17 cellular contexts compared by ENCODE assay signal in the genomic region with DNA sequence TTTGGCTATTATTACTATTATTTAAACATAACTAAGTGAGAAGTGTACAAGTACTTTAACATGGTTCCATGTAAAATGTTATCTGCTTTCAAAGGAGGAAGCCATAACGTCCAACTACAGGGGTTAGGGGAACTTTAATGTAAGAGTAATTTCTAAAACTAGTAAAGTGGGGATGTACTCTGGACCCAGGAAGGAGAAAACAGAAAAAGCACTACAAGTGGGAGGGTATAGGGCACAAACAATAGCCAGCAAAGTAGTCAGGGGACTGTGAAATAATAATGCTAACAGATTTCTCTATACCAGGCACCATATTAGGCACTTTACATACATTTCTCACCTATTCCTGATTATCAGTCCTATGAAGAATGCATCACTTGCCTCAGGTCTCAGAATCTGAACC. TPM values are rescaled to one million over a fixed set of nuclear protein-coding genes. Genes with fewer than 3 reads are reported as not detected.
A peak's percentile ranks its signal among the peaks of the same experiment; 100 is the strongest.
DNase-seq lines count a peak whose midpoint lies in the region; ATAC-seq and TF ChIP-seq lines count a peak whose summit lies in the region.
"Had no signal": no experiment of that assay in that cellular context is flagged by ENCODE, and none has a peak within 500 bp of the region (broad histone marks: within the 10 kb centered on the region; RNA-seq: fewer than 3 reads in every experiment).

No MANE protein-coding gene starts in this region.

- H4K12ac ChIP-seq in trophoblast cell (ENCODE audit: low read depth, low read length) = no peak overlapping the region

- no peak overlapping the region for H3K4me2 ChIP-seq in trophoblast cell (ENCODE audit: low read length)
- H3K4me2 ChIP-seq: A549 had no signal

- H3K36me3 ChIP-seq in heart left ventricle = no peaks in the 10 kb centered on the region
- H3K36me3 ChIP-seq in trophoblast cell (ENCODE audit: control insufficient read depth in 1 of 2, insufficient read depth in 2 of 2, low read length in 2 of 2) = no peaks in the 10 kb centered on the region
- H3K36me3 ChIP-seq: BE2C had no signal

- H3K79me1 ChIP-seq in trophoblast cell (ENCODE audit: low read length) = no peaks in the 10 kb centered on the region

- no peak overlapping the region for H3K4ac ChIP-seq in trophoblast cell (ENCODE audit: low read depth, low read length)

- H3K27ac ChIP-seq in right cardiac atrium (ENCODE audit: low read length) (peak overlapping the region; percentile 62), heart left ventricle (peak overlapping the region in 4 of 12 donors; percentile 9 to 89 (median 67)), dorsolateral prefrontal cortex (peak overlapping the region in 37 of 59 donors; percentile 16 to 97 (median 89)), substantia nigra (ENCODE audit: low read depth, low read length, poor library complexity, severe bottlenecking) (peak overlapping the region; percentile 27), trophoblast cell (ENCODE audit: low read depth, low read length) (no peak overlapping the region)
- H3K27ac ChIP-seq: A549, C4-2B, GM23248 had no signal

- no peak overlapping the region for H2BK120ac ChIP-seq in trophoblast cell (ENCODE audit: insufficient read depth, low read length, poor library complexity)

- intact Hi-C loops in right cardiac atrium (cut with DNase I) (loop anchor here in 1 of 4 donors (10.0 kb wide), 1 partner anchor 45 kb away; no protein-coding TSS in a partner anchor), heart left ventricle (cut with DNase I) (loop anchor here in 4 of 10 donors (2.0 to 5.0 kb wide), 2 partner anchors 17 to 57 kb away; no protein-coding TSS in a partner anchor), dorsolateral prefrontal cortex (cut with DNase I) (loop anchor here in 1 of 2 donors (5.0 kb wide), 1 partner anchor 72 kb away; no protein-coding TSS in a partner anchor), left colon (cut with DNase I, micrococcal nuclease) (no loop called here)

- no peak overlapping the region for H3K14ac ChIP-seq in trophoblast cell (ENCODE audit: low read length)

- no peak overlapping the region for H4K91ac ChIP-seq in trophoblast cell (ENCODE audit: low read depth, low read length)

- ATAC-seq in right cardiac atrium (no peak), heart left ventricle (no peak), left colon (peak; percentile 59)
- ATAC-seq: A549, HCT116 had no signal

- H3K4me1 ChIP-seq in right cardiac atrium (ENCODE audit: control insufficient read depth, insufficient read depth, low read length) = peaks cover 16% of the 10 kb centered on the region
- peaks cover 14 to 75% (median 58%) of the 10 kb centered on the region in 12 donors for H3K4me1 ChIP-seq in heart left ventricle
- H3K4me1 ChIP-seq in trophoblast cell (ENCODE audit: control insufficient read depth in 1 of 2, insufficient read depth in 2 of 2, low read length in 2 of 2) = no peaks in the 10 kb centered on the region
- H3K4me1 ChIP-seq: BE2C had no signal

- H3K9ac ChIP-seq in trophoblast cell (ENCODE audit: low read length) = no peak overlapping the region
- H3K9ac ChIP-seq: GM23248 had no signal

- H3K23ac ChIP-seq in trophoblast cell (ENCODE audit: low read length) = no peak overlapping the region

- no peak for DNase-seq in right cardiac atrium
- DNase-seq in heart left ventricle = no peak
- DNase-seq in dorsolateral prefrontal cortex = no peak
- no peak for DNase-seq in left colon
- DNase-seq in substantia nigra (lab: John Stamatoyannopoulos, UW) = no peak
- no peak for DNase-seq in NCI-H2171 treated with DMSO at 0.1 percent for 48 hours (lab: John Stamatoyannopoulos, UW)
- DNase-seq in trophoblast cell = no peak
- DNase-seq in activated gamma-delta T cell treated with Interleukin-2 at 50 U/mL for 16 hours = no peak
- DNase-seq: BE2C; CD4-positive, alpha-beta memory T cell; DMS79; GM23248 had no signal

- H2BK12ac ChIP-seq in trophoblast cell (ENCODE audit: low read length) = no peak overlapping the region

- TF ChIP-seq CTCF in heart left ventricle (IDR thresholded peaks at IDR 0.05) (no peak), dorsolateral prefrontal cortex (IDR thresholded peaks at IDR 0.05 in 54 of 56, conservative IDR thresholded peaks at IDR 0.05 in 2 of 56; ENCODE audit: low read depth in 1 of 56, partially characterized antibody in 56 of 56) (no peak)

- H3K79me2 ChIP-seq in trophoblast cell (ENCODE audit: control insufficient read depth, insufficient read depth, low read length, poor library complexity) = no peaks in the 10 kb centered on the region

- H3K9me3 ChIP-seq in right cardiac atrium (ENCODE audit: control insufficient read depth, low read length) (no peaks in the 10 kb centered on the region), heart left ventricle (no peaks in the 10 kb centered on the region), trophoblast cell (ENCODE audit: insufficient read depth, low read depth, low read length) (no peaks in the 10 kb centered on the region)
- H3K9me3 ChIP-seq: BE2C had no signal

- no peaks in the 10 kb centered on the region for H3K27me3 ChIP-seq in right cardiac atrium (ENCODE audit: control insufficient read depth, insufficient read depth)
- no peaks in the 10 kb centered on the region for H3K27me3 ChIP-seq in heart left ventricle
- H3K27me3 ChIP-seq in dorsolateral prefrontal cortex = no peaks in the 10 kb centered on the region
- H3K27me3 ChIP-seq in trophoblast cell (ENCODE audit: insufficient read depth, low read length) = no peaks in the 10 kb centered on the region
- H3K27me3 ChIP-seq: BE2C had no signal

- H4K8ac ChIP-seq in trophoblast cell (ENCODE audit: low read depth, low read length) = no peak overlapping the region

- no peak overlapping the region for H2AFZ ChIP-seq in trophoblast cell (ENCODE audit: insufficient read depth, low read length, poor library complexity)
- H2AFZ ChIP-seq: GM23248 had no signal

- 44% methylated on average over 1 of the region's 1 CpG for WGBS in right cardiac atrium
- 29 to 46% (median 38%) methylated on average over 1 of the region's 1 CpG for WGBS in heart left ventricle, 4 donors
- no CpG with 5 or more reads among the region's 1 CpG for WGBS in trophoblast cell (ENCODE audit: extremely low coverage, insufficient coverage, insufficient read length)

- H2BK5ac ChIP-seq in trophoblast cell (ENCODE audit: low read depth, low read length, poor library complexity) = no peak overlapping the region

- H3K4me3 ChIP-seq in right cardiac atrium (ENCODE audit: low read length) (no peak overlapping the region), heart left ventricle (no peak overlapping the region), dorsolateral prefrontal cortex (no peak overlapping the region), trophoblast cell (ENCODE audit: low read depth, low read length) (no peak overlapping the region)
- H3K4me3 ChIP-seq: A549, GM23248 had no signal

- no peak overlapping the region for H3K18ac ChIP-seq in trophoblast cell (ENCODE audit: low read length)

- H2AK5ac ChIP-seq in trophoblast cell (ENCODE audit: low read length) = no peak overlapping the region

- no peak for TF ChIP-seq POLR2A in heart left ventricle (IDR thresholded peaks at IDR 0.05)

RNA-seq across cellular contexts. Expression of gene USP31, which starts 19.6 kb away (rescaled TPM):
- 10 to 100 TPM; 34.3 to 44.0 (median 37.3) TPM for total RNA-seq in right cardiac atrium
- polyA plus RNA-seq in right cardiac atrium = 12.8 TPM
- total RNA-seq in heart left ventricle = 10 to 100 TPM; 19.1 to 49.9 (median 23.8) TPM
- polyA plus RNA-seq in heart left ventricle = 10 to 100 TPM in 1 of 2 donors, 1 to 10 TPM in 1; 9.2 to 48.2 TPM
- 10 to 100 TPM; 41.7 to 92.3 (median 58.4) TPM for total RNA-seq in dorsolateral prefrontal cortex
- total RNA-seq in left colon = 1 to 10 TPM; 5.8 to 7.5 TPM
- polyA plus RNA-seq in trophoblast cell (2013) = 2.9 and 3.4 TPM in 2 replicates

RNA-seq across cellular contexts. Expression of gene SCNN1G, which starts 52.9 kb away (rescaled TPM):
- total RNA-seq in right cardiac atrium (not detected), heart left ventricle (under 1 TPM in 3 of 9 donors, not detected in 6; 0.08 to 0.20 (median 0.16) TPM), dorsolateral prefrontal cortex (1 to 10 TPM in 2 of 120 experiments, under 1 TPM in 105, not detected in 13; 0.13 to 1.1 (median 0.31) TPM), left colon (10 to 100 TPM in 1 of 2 donors, 1 to 10 TPM in 1; 4.9 to 90.3 TPM)
- polyA plus RNA-seq in right cardiac atrium (0.05 TPM), heart left ventricle (under 1 TPM in 1 of 2 donors, not detected in 1; 0.03 TPM)
- polyA plus RNA-seq in trophoblast cell (2013) = 0.01 TPM in 2 replicates
- total RNA-seq: CD4-positive, alpha-beta memory T cell; G401; GM23248 had no signal
- polyA plus RNA-seq: AG04450; CD4-positive, alpha-beta memory T cell; GM23248 had no signal
